Comparison of ENCODE assay signal across 8 cellular contexts in the genomic region with DNA sequence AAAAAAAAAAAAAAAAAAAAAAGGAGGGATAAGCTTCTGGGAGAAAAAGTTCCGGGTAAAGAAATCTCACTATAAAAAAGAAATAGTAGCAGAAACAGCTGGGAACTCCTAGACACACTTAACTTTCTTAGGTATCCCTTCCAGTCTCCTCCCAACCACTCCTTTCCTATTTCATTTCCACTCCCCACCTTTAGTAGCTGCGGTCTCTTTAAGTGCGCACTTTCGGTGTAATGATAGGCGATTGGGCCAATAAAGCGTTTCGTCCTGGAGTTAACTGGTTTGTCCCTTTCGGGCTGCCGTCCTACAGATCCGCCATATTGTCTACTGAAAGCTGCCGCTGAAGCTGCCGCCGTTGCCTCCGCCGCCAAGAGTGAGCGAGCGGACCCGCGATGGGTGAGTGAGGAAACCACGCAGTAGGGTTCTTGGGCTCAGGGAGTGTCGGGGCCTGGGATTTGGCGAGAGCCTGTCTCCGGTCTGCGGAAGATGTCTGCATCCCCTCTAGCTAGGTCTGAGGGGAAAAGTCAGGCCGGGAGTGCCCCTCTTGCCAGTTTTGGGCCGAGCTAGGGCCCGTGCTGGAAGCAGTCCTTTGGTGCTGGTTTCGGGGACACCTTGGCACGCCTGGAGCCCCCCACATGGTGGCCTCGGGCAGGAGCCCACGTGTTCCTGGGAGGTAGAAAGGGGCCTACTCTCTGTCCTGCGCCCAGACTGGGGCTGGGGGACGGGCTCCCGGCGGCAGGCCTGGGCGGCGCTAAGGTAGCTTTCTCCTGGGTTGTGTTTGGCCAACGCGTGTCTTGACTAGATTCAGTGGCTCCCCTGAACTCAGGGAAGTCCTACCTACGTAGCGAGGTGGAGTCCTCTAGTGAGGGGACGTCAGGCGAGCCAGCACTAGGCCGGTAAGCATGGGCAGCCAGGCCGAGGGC. TPM values are rescaled to one million over a fixed set of nuclear protein-coding genes. Genes with fewer than 3 reads are reported as not detected.
A peak's percentile ranks its signal among the peaks of the same experiment; 100 is the strongest.
DNase-seq lines count a peak whose midpoint lies in the region; ATAC-seq, FAIRE-seq and TF ChIP-seq lines count a peak whose summit lies in the region.

A gene (plus strand): TSS at position 315 of the 920 bp plus-strand sequence. CDS start 75 bp downstream, at position 390.

- no peaks in the 10 kb centered on the region for H3K27me3 ChIP-seq in pancreas
- H3K27me3 ChIP-seq in thyroid gland, result no peaks in the 10 kb centered on the region

- 0 to 1% methylated on average over 45 of the region's 45 CpGs for WGBS in pancreas, 2 donors
- WGBS in thyroid gland, 2 donors, result 1 to 2% methylated on average over 36 to 38 of the region's 45 CpGs

- FAIRE-seq in pancreas (lab: Jason Lieb, UNC), result peak; percentile 13

- H3K4me1 ChIP-seq in pancreas (peaks cover 6 to 24% (median 14%) of the 10 kb centered on the region in 3 donors), thyroid gland (peaks cover 35 to 40% of the 10 kb centered on the region in 2 donors)

- H3K9me3 ChIP-seq in pancreas (no peaks in the 10 kb centered on the region), thyroid gland (no peaks in the 10 kb centered on the region)

- H3K4me3 ChIP-seq in pancreas (peak within 1 kb of the TSS; percentile 68 to 97 (median 90)), thyroid gland (replicated peaks in 1 of 3) (peak within 1 kb of the TSS; percentile 28 to 70 (median 59))

- TF ChIP-seq CTCF in pancreas (IDR thresholded peaks at IDR 0.05) (no peak), thyroid gland (IDR thresholded peaks at IDR 0.05) (no peak)

- TF ChIP-seq POLR2A in thyroid gland (IDR thresholded peaks at IDR 0.05), result peak in 1 of 2 donors; percentile 64

- no peaks in the 10 kb centered on the region for H3K36me3 ChIP-seq in pancreas
- no peaks in the 10 kb centered on the region for H3K36me3 ChIP-seq in thyroid gland

- peak; percentile 61 for ATAC-seq in HG02623 (IDR thresholded peaks at IDR 0.05; ENCODE audit: unreplicated experiment)
- peak; percentile 91 for ATAC-seq in Right ventricle myocardium superior (ENCODE audit: poor library complexity)
- ATAC-seq in pancreas, result peak; percentile 93 to 96 (median 95)

- DNase-seq in GM04504 (ENCODE audit: low read depth) (peak; percentile 94), NCI-H1436 (lab: John Stamatoyannopoulos, UW) (peak; percentile 85), SW480 (ENCODE audit: low spot score) (peak; percentile 95), Right ventricle myocardium superior (peak; percentile 90), pancreas (peak; percentile 80 to 92 (median 88)), thyroid gland (peak; percentile 88 to 92)
- peak; percentile 78 for DNase-seq in activated naive CD8-positive, alpha-beta T cell treated with anti-CD3 and anti-CD28 coated beads, Interleukin-2, amount 50 U/mL, for 16 hours (ENCODE audit: low read depth, low spot score)

- intact Hi-C loops in Right ventricle myocardium superior (cut with DNase I), result no loop called here
- intact Hi-C loops in pancreas (cut with DNase I), result no loop called here
- intact Hi-C loops in thyroid gland (cut with DNase I), result no loop called here

- H3K27ac ChIP-seq in pancreas (peak within 1 kb of the TSS; percentile 56 to 89 (median 80)), thyroid gland (peak within 1 kb of the TSS; percentile 32 to 88 (median 83))

RNA-seq across cellular contexts. Expression of the gene that starts here (rescaled TPM):
- total RNA-seq in Right ventricle myocardium superior (69.4 TPM), pancreas (10 to 100 TPM; 20.9 to 36.2 (median 26.9) TPM), thyroid gland (10 to 100 TPM; 44.6 to 62.8 (median 53.4) TPM)
- polyA plus RNA-seq in pancreas, result 1 to 10 TPM; 4.9 to 7.9 TPM

Comparison
In these comparisons a context has a peak if more than half of its experiments do, and no peak if none do; other contexts are left out.
1. Peak in every context shown above with its lines: DNase-seq, ATAC-seq, H3K4me3 ChIP-seq and H3K27ac ChIP-seq.